Comparison of ENCODE assay signal across 8 cellular contexts in genomic region chr1:98661544-98662353, GRCh38. TPM values are rescaled to one million over a fixed set of nuclear protein-coding genes. Genes with fewer than 3 reads are reported as not detected.
DNase-seq lines count a peak whose midpoint lies in the region; ATAC-seq and TF ChIP-seq lines count a peak whose summit lies in the region.

Gene SNX7 (plus strand): TSS chr1:98661721. CDS start chr1:98661732, 11 bp downstream.

- WGBS in mesenchymal stem cell: 0% methylated on average over 42 of the region's 80 CpGs

- TF ChIP-seq CTCF in WERI-Rb-1 (IDR thresholded peaks at IDR 0.05; ENCODE audit: low read depth, low read length): peak; percentile 34; the same call in 1 of the 2 replicates

- peak within 1 kb of the TSS in 1 of 2 experiments; percentile 96 for H3K14ac ChIP-seq in mesenchymal stem cell (ENCODE audit: low read length in 2 of 2)

- TF ChIP-seq EP300 in Ishikawa (IDR thresholded peaks at IDR 0.05; ENCODE audit: borderline replicate concordance): no peak

- peak within 1 kb of the TSS; percentile 91 for H4K91ac ChIP-seq in mesenchymal stem cell (ENCODE audit: low read length)

- H3K36me3 ChIP-seq in WERI-Rb-1 (no peaks in the 10 kb centered on the region), mesenchymal stem cell (ENCODE audit: control insufficient read depth in 1 of 2, insufficient read depth in 2 of 2, low read depth in 1 of 2, low read length in 2 of 2) (no peaks in the 10 kb centered on the region)

- peak within 1 kb of the TSS; percentile 91 for H3K4me3 ChIP-seq in WERI-Rb-1 (ENCODE audit: low read depth, low read length)
- H3K4me3 ChIP-seq in mesenchymal stem cell (ENCODE audit: insufficient read depth in 1 of 2, low read depth in 1 of 2, low read length in 2 of 2): peak within 1 kb of the TSS; percentile 88 to 94

- no peaks in the 10 kb centered on the region for H3K4me1 ChIP-seq in mesenchymal stem cell (ENCODE audit: control insufficient read depth, insufficient read depth, low read depth, low read length)

- H2BK12ac ChIP-seq in mesenchymal stem cell (ENCODE audit: low read length in 2 of 2): peak within 1 kb of the TSS in 1 of 2 experiments; percentile 88

- peak within 1 kb of the TSS in 1 of 2 experiments; percentile 62 for H3K23ac ChIP-seq in mesenchymal stem cell (ENCODE audit: low read length in 2 of 2)

- peak within 1 kb of the TSS; percentile 96 to 98 for H3K18ac ChIP-seq in mesenchymal stem cell (ENCODE audit: low read depth in 1 of 2, low read length in 2 of 2)

- H3K9me3 ChIP-seq in WERI-Rb-1 (ENCODE audit: severe bottlenecking): no peaks in the 10 kb centered on the region
- no peaks in the 10 kb centered on the region for H3K9me3 ChIP-seq in mesenchymal stem cell (ENCODE audit: control insufficient read depth, low read length)

- peak within 1 kb of the TSS; percentile 76 for H3K4me2 ChIP-seq in mesenchymal stem cell (ENCODE audit: low read length, poor library complexity, severe bottlenecking)

- peak within 1 kb of the TSS; percentile 96 for H4K8ac ChIP-seq in mesenchymal stem cell (ENCODE audit: low read length)

- ATAC-seq in GM21529 (IDR thresholded peaks at IDR 0.05; ENCODE audit: unreplicated experiment): peak; percentile 52

- peak within 1 kb of the TSS; percentile 97 for H2BK120ac ChIP-seq in mesenchymal stem cell (ENCODE audit: low read depth, low read length)

- peak within 1 kb of the TSS; percentile 76 for H2BK5ac ChIP-seq in mesenchymal stem cell (ENCODE audit: low read depth, low read length, poor library complexity, severe bottlenecking)

- H3K79me1 ChIP-seq in mesenchymal stem cell (replicated peaks; ENCODE audit: low read length, poor library complexity, severe bottlenecking): peaks cover 6% of the 10 kb centered on the region

- TF ChIP-seq RAD21 in Ishikawa (IDR thresholded peaks at IDR 0.05; ENCODE audit: low read depth): no peak

- H2AK5ac ChIP-seq in mesenchymal stem cell (ENCODE audit: low read length, severe bottlenecking): no peak within 1 kb of the TSS

- peak within 1 kb of the TSS; percentile 77 to 91 for H3K4ac ChIP-seq in mesenchymal stem cell (ENCODE audit: low read depth in 1 of 2, low read length in 2 of 2)

- DNase-seq in GM04504 (ENCODE audit: low read depth) (peak; percentile 58), WERI-Rb-1 (peak; percentile 84), epithelial cell of prostate (ENCODE audit: low read depth, low spot score) (no peak), mesenchymal stem cell (peak; percentile 80), superior temporal gyrus (ENCODE audit: extremely low spot score) (peak; percentile 49)
- DNase-seq in stimulated activated CD4-positive, alpha-beta T cell treated with anti-CD3 and anti-CD28 coated beads, Interleukin-4, amount 100 ng/mL, for 24 hours: no peak

- H3K27me3 ChIP-seq in WERI-Rb-1 (ENCODE audit: insufficient read depth, low read depth, severe bottlenecking) (no peaks in the 10 kb centered on the region), mesenchymal stem cell (ENCODE audit: control insufficient read depth in 1 of 2, insufficient read depth in 1 of 2, low read length in 2 of 2) (no peaks in the 10 kb centered on the region)

- peak within 1 kb of the TSS; percentile 89 for H2BK15ac ChIP-seq in mesenchymal stem cell (ENCODE audit: low read depth, poor library complexity, severe bottlenecking)

- peak within 1 kb of the TSS; percentile 90 for H3K9ac ChIP-seq in mesenchymal stem cell (ENCODE audit: low read length)

- H3K27ac ChIP-seq in WERI-Rb-1: peak within 1 kb of the TSS; percentile 38
- peak within 1 kb of the TSS; percentile 63 for H3K27ac ChIP-seq in epithelial cell of prostate
- H3K27ac ChIP-seq in mesenchymal stem cell (ENCODE audit: low read length, poor library complexity, severe bottlenecking): peak within 1 kb of the TSS; percentile 89

- peak within 1 kb of the TSS; percentile 76 for H2AFZ ChIP-seq in mesenchymal stem cell (ENCODE audit: low read depth, low read length)

TF ChIP-seq in Ishikawa, 13 proteins besides CTCF, POLR2A, EP300 and RAD21:
- TF ChIP-seq EGR1 (IDR thresholded peaks at IDR 0.05) (peak; percentile 23; the same call in 1 of the 2 replicates), ZBTB7A (IDR thresholded peaks at IDR 0.05; ENCODE audit: low read depth) (peak; percentile 85), TAF1 (IDR thresholded peaks at IDR 0.05; ENCODE audit: low read depth) (no peak; the same call in 1 of the 2 replicates)

RNA-seq across cellular contexts. Expression of gene SNX7, which starts in this region (rescaled TPM):
- polyA plus RNA-seq in mesenchymal stem cell (2013, experiment 1 of 2): 41.6 TPM
- polyA plus RNA-seq in mesenchymal stem cell (2013, experiment 2 of 2): 44.8 TPM

Comparison
In these comparisons a context has a peak if more than half of its experiments do, and no peak if none do; other contexts are left out.
1. DNase-seq: peak in GM04504 (single experiment), WERI-Rb-1 (single experiment), mesenchymal stem cell (single experiment) and superior temporal gyrus (single experiment); none in epithelial cell of prostate (single experiment) and stimulated activated CD4-positive, alpha-beta T cell treated with anti-CD3 and anti-CD28 coated beads, Interleukin-4, amount 100 ng/mL, for 24 hours (single experiment).
2. H3K27ac ChIP-seq: peak in every context shown above with its lines; median percentile 89 in mesenchymal stem cell; 63 in epithelial cell of prostate; 38 in WERI-Rb-1.